26 cellular contexts compared by ENCODE assay signal in genomic region chr2:231693956-231694355, GRCh38.
"Had no signal": no experiment of that assay in that cellular context is flagged by ENCODE, and none has a peak within 500 bp of the region (broad histone marks: within the 10 kb centered on the region; RNA-seq: fewer than 3 reads in every experiment).

No MANE protein-coding gene starts in this region.

- H3K9me3 Mint-ChIP-seq: activated naive CD4-positive, alpha-beta T cell treated with anti-CD3 and anti-CD28 coated beads, Interleukin-2, amount 50 U/mL, for 24 hours; naive thymus-derived CD8-positive, alpha-beta T cell; stimulated activated effector memory CD8-positive, alpha-beta T cell treated with anti-CD3 and anti-CD28 coated beads, Interleukin-12 subunit alpha, Interleukin-12 subunit beta, amount 100 ng/mL, for 72 hours had no signal

- H3K4me1 Mint-ChIP-seq: activated naive CD4-positive, alpha-beta T cell treated with anti-CD3 and anti-CD28 coated beads, Interleukin-2, amount 50 U/mL, for 24 hours; naive thymus-derived CD8-positive, alpha-beta T cell; stimulated activated effector memory CD8-positive, alpha-beta T cell treated with anti-CD3 and anti-CD28 coated beads, Interleukin-12 subunit alpha, Interleukin-12 subunit beta, amount 100 ng/mL, for 72 hours had no signal

- H3K4me3 Mint-ChIP-seq: activated naive CD4-positive, alpha-beta T cell treated with anti-CD3 and anti-CD28 coated beads, Interleukin-2, amount 50 U/mL, for 24 hours; naive thymus-derived CD8-positive, alpha-beta T cell; stimulated activated effector memory CD8-positive, alpha-beta T cell treated with anti-CD3 and anti-CD28 coated beads, Interleukin-12 subunit alpha, Interleukin-12 subunit beta, amount 100 ng/mL, for 72 hours had no signal

- H3K36me3 Mint-ChIP-seq: activated naive CD4-positive, alpha-beta T cell treated with anti-CD3 and anti-CD28 coated beads, Interleukin-2, amount 50 U/mL, for 24 hours; naive thymus-derived CD8-positive, alpha-beta T cell; stimulated activated effector memory CD8-positive, alpha-beta T cell treated with anti-CD3 and anti-CD28 coated beads, Interleukin-12 subunit alpha, Interleukin-12 subunit beta, amount 100 ng/mL, for 72 hours had no signal

- H3K27me3 ChIP-seq: esophagus muscularis mucosa, hepatocyte, neutrophil, testis, upper lobe of right lung had no signal

- H2AFZ ChIP-seq: hepatocyte, parathyroid adenoma had no signal

- DNase-seq: activated CD4-positive, alpha-beta T cell treated with anti-CD3 and anti-CD28 coated beads for 1 hour; activated CD8-positive, alpha-beta memory T cell treated with anti-CD3 and anti-CD28 coated beads for 24 hours; activated CD8-positive, alpha-beta memory T cell treated with anti-CD3 and anti-CD28 coated beads, Interleukin-2, amount 50 U/mL, for 48 hours; activated effector memory CD4-positive, alpha-beta T cell treated with anti-CD3 and anti-CD28 coated beads, Interleukin-2, amount 50 U/mL, for 16 hours; activated T-cell treated with anti-CD3 and anti-CD28 coated beads, Interleukin-2, amount 50 U/mL, for 48 hours; cerebellar nuclear complex; cortex of kidney; effector CD4-positive, alpha-beta T cell; left cardiac atrium; mesendoderm; naive thymus-derived CD8-positive, alpha-beta T cell; stimulated activated CD4-positive, alpha-beta T cell treated with anti-CD3 and anti-CD28 coated beads, Interleukin-4, amount 100 ng/mL, for 24 hours; T-helper 1 cell; T1000; testis; upper lobe of right lung had no signal

- H3K9me3 ChIP-seq: esophagus muscularis mucosa, neutrophil, testis, upper lobe of right lung had no signal

- H3K27me3 Mint-ChIP-seq: activated naive CD4-positive, alpha-beta T cell treated with anti-CD3 and anti-CD28 coated beads, Interleukin-2, amount 50 U/mL, for 24 hours; naive thymus-derived CD8-positive, alpha-beta T cell had no signal

- H3K27ac ChIP-seq: esophagus muscularis mucosa, hepatocyte, parathyroid adenoma, testis, upper lobe of right lung, VCaP had no signal

- H3K36me3 ChIP-seq: esophagus muscularis mucosa, neutrophil, upper lobe of right lung had no signal

- H3K79me2 ChIP-seq: hepatocyte, parathyroid adenoma had no signal

- H3K4me3 ChIP-seq: esophagus muscularis mucosa, hepatocyte, testis, upper lobe of right lung had no signal

- H3K9ac ChIP-seq: parathyroid adenoma had no signal

- H3K4me2 ChIP-seq: hepatocyte had no signal

- FAIRE-seq: bronchial epithelial cell, endothelial cell of umbilical vein had no signal

- ATAC-seq: left cardiac atrium; naive thymus-derived CD8-positive, alpha-beta T cell; sciatic nerve; stimulated activated effector memory CD8-positive, alpha-beta T cell treated with anti-CD3 and anti-CD28 coated beads, Interleukin-12 subunit alpha, Interleukin-12 subunit beta, amount 100 ng/mL, for 72 hours had no signal

- H3K4me1 ChIP-seq: parathyroid adenoma, testis, upper lobe of right lung had no signal

- H3K27ac Mint-ChIP-seq: activated naive CD4-positive, alpha-beta T cell treated with anti-CD3 and anti-CD28 coated beads, Interleukin-2, amount 50 U/mL, for 24 hours; naive thymus-derived CD8-positive, alpha-beta T cell; stimulated activated effector memory CD8-positive, alpha-beta T cell treated with anti-CD3 and anti-CD28 coated beads, Interleukin-12 subunit alpha, Interleukin-12 subunit beta, amount 100 ng/mL, for 72 hours had no signal
